ENCODE assay signal across 27 cellular contexts in the genomic region with DNA sequence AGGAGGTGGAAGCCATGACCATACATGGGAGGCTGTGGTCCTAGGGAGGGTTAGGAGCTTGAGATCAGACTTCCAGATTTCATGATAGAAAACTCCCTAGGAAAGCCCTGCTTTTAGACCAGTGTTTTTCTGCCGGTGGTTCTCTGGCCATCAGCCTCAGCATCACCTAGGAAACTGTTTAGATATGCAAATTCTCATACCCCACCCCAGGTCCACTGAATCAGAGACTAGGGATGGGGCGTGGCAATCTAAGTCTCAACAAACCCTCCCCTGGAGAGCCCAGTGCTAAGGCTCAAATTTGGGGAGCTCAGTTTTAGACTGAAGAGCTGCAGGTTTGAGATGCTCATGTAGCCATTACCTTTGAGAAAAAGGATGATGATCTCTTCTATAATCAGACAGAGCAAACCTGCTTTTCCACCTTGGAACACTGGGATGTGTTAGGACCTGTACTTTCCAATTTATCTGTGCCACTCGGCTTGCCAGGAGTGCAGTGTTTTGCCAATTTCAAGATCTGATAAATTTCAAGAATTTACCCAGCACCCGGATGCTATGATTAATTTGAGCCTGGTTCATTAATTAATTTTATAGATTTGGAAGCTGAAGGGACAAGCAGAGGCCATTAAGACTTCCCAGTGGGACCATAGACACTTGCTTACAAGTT. TPM values are rescaled to one million over a fixed set of nuclear protein-coding genes. Genes with fewer than 3 reads are reported as not detected.
A peak's percentile ranks its signal among the peaks of the same experiment; 100 is the strongest.
DNase-seq lines count a peak whose midpoint lies in the region; ATAC-seq, FAIRE-seq and TF ChIP-seq lines count a peak whose summit lies in the region.
"Had no signal": no experiment of that assay in that cellular context is flagged by ENCODE, and none has a peak within 500 bp of the region (broad histone marks: within the 10 kb centered on the region; RNA-seq: fewer than 3 reads in every experiment).

No MANE protein-coding gene starts in this region.

- H3K4me1 Mint-ChIP-seq in immature natural killer cell: no peaks in the 10 kb centered on the region
- H3K4me1 Mint-ChIP-seq: CD4-positive, alpha-beta memory T cell had no signal

- no peak overlapping the region for H3K27ac Mint-ChIP-seq in immature natural killer cell
- H3K27ac Mint-ChIP-seq: memory B cell had no signal

- H4K91ac ChIP-seq in mesenchymal stem cell (ENCODE audit: low read length): no peak overlapping the region

- no peak overlapping the region for H3K27ac ChIP-seq in GM12878 (ENCODE audit: control insufficient read depth, insufficient read depth)
- H3K27ac ChIP-seq in mesenchymal stem cell (ENCODE audit: low read length, poor library complexity, severe bottlenecking): no peak overlapping the region
- H3K27ac ChIP-seq: body of pancreas, parathyroid adenoma, SJCRH30, suprapubic skin had no signal

- peaks cover 0 to 3% (median 3%) of the 10 kb centered on the region in 3 donors for H3K27me3 Mint-ChIP-seq in immature natural killer cell (ENCODE audit: low read depth in 3 of 3)
- H3K27me3 Mint-ChIP-seq: CD4-positive, alpha-beta memory T cell had no signal

- H3K4me2 ChIP-seq in GM12878 (ENCODE audit: control insufficient read depth, insufficient read depth) (no peak overlapping the region), mesenchymal stem cell (ENCODE audit: low read length, poor library complexity, severe bottlenecking) (no peak overlapping the region)

- H3K18ac ChIP-seq in mesenchymal stem cell (ENCODE audit: low read depth in 1 of 2, low read length in 2 of 2): peak overlapping the region in 1 of 2 experiments; percentile 37

- TF ChIP-seq CTCF in GM10266 (IDR thresholded peaks at IDR 0.05; ENCODE audit: control insufficient read depth, insufficient read depth, low read depth, missing control alignments): no peak
- TF ChIP-seq CTCF in GM12878 (IDR thresholded peaks at IDR 0.05 in 2 of 3, conservative IDR thresholded peaks at IDR 0.05 in 1 of 3; ENCODE audit: control insufficient read depth in 2 of 3, extremely low read depth in 1 of 3, insufficient read depth in 1 of 3, low read depth in 3 of 3, low read length in 3 of 3): no peak

- no peak overlapping the region for H2AK5ac ChIP-seq in mesenchymal stem cell (ENCODE audit: low read length, severe bottlenecking)

- no peak overlapping the region for H3K4ac ChIP-seq in mesenchymal stem cell (ENCODE audit: low read depth in 1 of 2, low read length in 2 of 2)

- H2BK120ac ChIP-seq in mesenchymal stem cell (ENCODE audit: low read depth, low read length): no peak overlapping the region

- no peaks in the 10 kb centered on the region for H3K9me3 Mint-ChIP-seq in immature natural killer cell
- H3K9me3 Mint-ChIP-seq: CD4-positive, alpha-beta memory T cell; memory B cell; neural crest cell had no signal

- TF ChIP-seq RAD21 in GM12878 (IDR thresholded peaks at IDR 0.05; ENCODE audit: insufficient read depth, low read depth, low read length): no peak

- H3K36me3 ChIP-seq in GM12878 (ENCODE audit: control insufficient read depth in 2 of 2, insufficient read depth in 2 of 2, low read length in 1 of 2) (no peaks in the 10 kb centered on the region), mesenchymal stem cell (ENCODE audit: control insufficient read depth in 1 of 2, insufficient read depth in 2 of 2, low read depth in 1 of 2, low read length in 2 of 2) (no peaks in the 10 kb centered on the region)
- H3K36me3 ChIP-seq: SJCRH30, suprapubic skin had no signal

- peak overlapping the region in 1 of 2 experiments; percentile 83 for H3K14ac ChIP-seq in mesenchymal stem cell (ENCODE audit: low read length in 2 of 2)

- peak; percentile 17 for ATAC-seq in GM12878
- ATAC-seq: body of pancreas, left colon had no signal

- H2AFZ ChIP-seq in GM12878 (ENCODE audit: control insufficient read depth, low read depth, low read length) (no peak overlapping the region), mesenchymal stem cell (ENCODE audit: low read depth, low read length) (no peak overlapping the region)
- H2AFZ ChIP-seq: parathyroid adenoma had no signal

- DNase-seq in GM10266 (ENCODE audit: extremely low spot score): peak; percentile 35
- DNase-seq in NCI-H1105 (lab: John Stamatoyannopoulos, UW): peak; percentile 15
- DNase-seq in GM12878 (ENCODE audit: low read depth, low spot score): no peak
- DNase-seq in mesenchymal stem cell: no peak
- DNase-seq in T1000 (lab: John Stamatoyannopoulos, UW): no peak
- DNase-seq in immature natural killer cell: no peak
- no peak for DNase-seq in KBM-7
- DNase-seq: activated CD4-positive, alpha-beta T cell treated with anti-CD3 and anti-CD28 coated beads, Interleukin-2, amount 50 U/mL, for 48 hours; activated CD4-positive, CD25-positive, alpha-beta regulatory T cell treated with anti-CD3 and anti-CD28 coated beads, Interleukin-2, amount 50 U/mL, for 72 hours; activated naive CD4-positive, alpha-beta T cell; AML-193; body of pancreas; CD4-positive, alpha-beta memory T cell; hippocampal formation; KG1; left colon; NCI-H1436; NCI-H2081 treated with DMSO at 0.1 percent for 48 hours; NCI-H345; SJCRH30 had no signal

- no peak overlapping the region for H4K8ac ChIP-seq in mesenchymal stem cell (ENCODE audit: low read length)

- WGBS in GM12878 (ENCODE audit: insufficient coverage, insufficient replicate concordance, low lambda C conversion rate, missing lambda C conversion rate): 50% methylated on average over 4 of the region's 4 CpGs
- WGBS in mesenchymal stem cell: 82% methylated on average over 3 of the region's 4 CpGs

- no peak for TF ChIP-seq EP300 in GM12878 (IDR thresholded peaks at IDR 0.05; ENCODE audit: borderline replicate concordance in 1 of 2, control insufficient read depth in 1 of 2, low read depth in 2 of 2, low read length in 2 of 2)

- no peak for FAIRE-seq in GM12878 (lab: Jason Lieb, UNC)

- no peaks in the 10 kb centered on the region for H3K79me2 ChIP-seq in GM12878 (ENCODE audit: control insufficient read depth, insufficient read depth, low read length)
- H3K79me2 ChIP-seq: parathyroid adenoma had no signal

- RAD21 ChIA-PET in GM12878 (lab: Charles Lee; ENCODE audit: unreplicated experiment): interaction anchor here (0.5 to 0.7 kb wide), 2 partner anchors 15 to 1194 kb away, joined by 3 to 4 read pairs; no protein-coding TSS in a partner anchor

- peak overlapping the region; percentile 31 to 90 for H2BK12ac ChIP-seq in mesenchymal stem cell (ENCODE audit: low read length in 2 of 2)

- CTCF ChIA-PET in GM12878 (lab: Yijun Ruan, JAX): interaction anchor here (0.8 to 3.9 kb wide), 3 partner anchors 12 to 566 kb away, joined by 3 to 31 read pairs (median 5); no protein-coding TSS in a partner anchor

- no peak for TF ChIP-seq POLR2A in GM12878 (IDR thresholded peaks at IDR 0.05; ENCODE audit: low read depth, low read length)

- H3K9me3 ChIP-seq in GM12878 (replicated peaks; ENCODE audit: control insufficient read depth, insufficient read depth, low read length): no peaks in the 10 kb centered on the region
- H3K9me3 ChIP-seq in mesenchymal stem cell (ENCODE audit: control insufficient read depth, low read length): no peaks in the 10 kb centered on the region
- H3K9me3 ChIP-seq: body of pancreas, SJCRH30, suprapubic skin had no signal

- H3K27me3 ChIP-seq in GM12878 (replicated peaks in 1 of 2; ENCODE audit: control insufficient read depth in 2 of 2, insufficient read depth in 2 of 2, low read length in 1 of 2) (no peaks in the 10 kb centered on the region), mesenchymal stem cell (ENCODE audit: control insufficient read depth in 1 of 2, insufficient read depth in 1 of 2, low read length in 2 of 2) (peaks cover 21 to 37% of the 10 kb centered on the region in 2 experiments)
- H3K27me3 ChIP-seq: body of pancreas, SJCRH30, suprapubic skin had no signal

- H3K4me3 ChIP-seq in GM12878 (no peak overlapping the region), mesenchymal stem cell (ENCODE audit: insufficient read depth in 1 of 2, low read depth in 1 of 2, low read length in 2 of 2) (no peak overlapping the region)
- H3K4me3 ChIP-seq: body of pancreas, SJCRH30, skin epidermis, suprapubic skin had no signal

- no peak overlapping the region for H3K9ac ChIP-seq in GM12878 (ENCODE audit: control insufficient read depth, insufficient read depth, low read length)
- no peak overlapping the region for H3K9ac ChIP-seq in mesenchymal stem cell (ENCODE audit: low read length)
- H3K9ac ChIP-seq: parathyroid adenoma had no signal

- H3K4me1 ChIP-seq in GM12878 (ENCODE audit: control insufficient read depth, insufficient read depth, low read length): no peaks in the 10 kb centered on the region; the same call in 1 of the 2 replicates
- H3K4me1 ChIP-seq in mesenchymal stem cell (ENCODE audit: control insufficient read depth, insufficient read depth, low read depth, low read length): no peaks in the 10 kb centered on the region
- H3K4me1 ChIP-seq: body of pancreas, parathyroid adenoma, SJCRH30 had no signal

- H3K23ac ChIP-seq in mesenchymal stem cell (ENCODE audit: low read length in 2 of 2): no peak overlapping the region

- H3K4me3 Mint-ChIP-seq in immature natural killer cell: no peak overlapping the region
- H3K4me3 Mint-ChIP-seq: CD4-positive, alpha-beta memory T cell; memory B cell; neural crest cell had no signal

- H2BK15ac ChIP-seq in mesenchymal stem cell (ENCODE audit: low read depth, poor library complexity, severe bottlenecking): no peak overlapping the region

- H4K20me1 ChIP-seq in GM12878 (ENCODE audit: control insufficient read depth, insufficient read depth): no peaks in the 10 kb centered on the region

- SMC1A ChIA-PET in GM12878 (lab: Charles Lee; ENCODE audit: uncharacterized antibody, unreplicated experiment): interaction anchor here (0.7 to 1.1 kb wide), 3 partner anchors 11 to 812 kb away, joined by 3 to 10 read pairs (median 3); no protein-coding TSS in a partner anchor

- no peak overlapping the region for H2BK5ac ChIP-seq in mesenchymal stem cell (ENCODE audit: low read depth, low read length, poor library complexity, severe bottlenecking)

- H3K79me1 ChIP-seq in mesenchymal stem cell (replicated peaks; ENCODE audit: low read length, poor library complexity, severe bottlenecking): no peaks in the 10 kb centered on the region

- intact Hi-C loops in GM12878 (cut with micrococcal nuclease; ENCODE audit: unreplicated experiment): no loop called here

- peaks cover 0 to 3% (median 0%) of the 10 kb centered on the region in 3 donors for H3K36me3 Mint-ChIP-seq in immature natural killer cell

- POLR2A ChIA-PET in GM12878 (lab: Charles Lee): interaction anchor here (0.6 kb wide), 1 partner anchor 1317 kb away, joined by 3 read pairs; no protein-coding TSS in a partner anchor

- in situ Hi-C loops in GM12878 (cut with MboI): no loop called here
- in situ Hi-C loops in KBM-7 (cut with MboI; ENCODE audit: low pct_unique_long_range_greater_than_20kb, low sequenced_read_pairs): loop anchor here (25.0 kb wide), 1 partner anchor 555 kb away; no protein-coding TSS in a partner anchor

- BruUV-seq in GM12878 (replicated peaks; lab: Mats Ljungman, UMichigan): no TSS peak

RNA-seq across cellular contexts. Expression of a gene that starts 31.5 kb away (rescaled TPM):
- total RNA-seq in GM12878 (2013; cell fraction: nucleolus; rRNA removed): 4.2 and 4.3 TPM in 2 replicates
- 2.8 and 4.8 TPM in 2 replicates for total RNA-seq in GM12878 (2014; rRNA removed)
- 4.5 and 4.6 TPM in 2 replicates for total RNA-seq in GM12878 (2014; rRNA removed; fragmentation: Illumina TruSeq; extraction: Trizol)
- total RNA-seq in GM12878 (2021): 1.9 and 3.3 TPM in 2 replicates
- polyA plus RNA-seq in GM12878 (2011; ENCODE audit: low read depth): 6.9 TPM
- 1.0 TPM in 2 replicates for polyA plus RNA-seq in GM12878 (2011; rRNA removed)
- 0.85 and 1.2 TPM in 2 replicates for polyA plus RNA-seq in GM12878 (2011; cell fraction: cytosol; rRNA removed)
- polyA plus RNA-seq in GM12878 (2011; cell fraction: nucleus; rRNA removed): 1.9 and 2.8 TPM in 2 replicates
- polyA plus RNA-seq in GM12878 (2012): 5.0 and 11.3 TPM in 2 replicates
- 5.9 and 6.6 TPM in 2 replicates for polyA plus RNA-seq in GM12878 (2014; fragmentation: Illumina TruSeq; extraction: Trizol)
- polyA plus RNA-seq in GM12878 (2014; fragmentation: Nextera tagmentation; extraction: Ambion mirVana): 1 to 10 TPM; 3.4 to 5.2 TPM
- 2.7 and 3.6 TPM in 2 replicates for polyA plus RNA-seq in GM12878 (2014; rRNA removed)
- polyA plus RNA-seq in GM12878 (2016; fragmentation: Nextera tagmentation; extraction: Ambion mirVana): 1 to 10 TPM; 5.8 to 5.9 TPM
- 0.36 and 1.2 TPM in 2 replicates for polyA minus RNA-seq in GM12878 (2011; rRNA and poly(A)+ RNA removed)
- not detected in 2 replicates for polyA minus RNA-seq in GM12878 (2011; cell fraction: cytosol; rRNA and poly(A)+ RNA removed)
- polyA minus RNA-seq in GM12878 (2011; cell fraction: nucleus; rRNA and poly(A)+ RNA removed): 0.60 TPM in 1 of 2 replicates, not detected in the other
- 22.6 TPM for polyA plus RNA-seq in mesenchymal stem cell (2013, experiment 1 of 2)
- polyA plus RNA-seq in mesenchymal stem cell (2013, experiment 2 of 2): 21.2 TPM
- polyA plus RNA-seq in immature natural killer cell: not detected
- total RNA-seq: A673; CD4-positive, alpha-beta memory T cell; neural crest cell; SJCRH30; T-helper 1 cell treated with Interleukin-12 subunit alpha and Interleukin-12 subunit beta and Interleukin-4 antibody, amounts not matched to agents 30 ng/mL and 1 ng/mL, for 36 hours had no signal
- polyA plus RNA-seq: CD4-positive, alpha-beta memory T cell had no signal

Comparison
In these comparisons a context has a peak if more than half of its experiments do, and no peak if none do; other contexts are left out.
1. DNase-seq: peak in GM10266 (single experiment) and NCI-H1105 (single experiment); none in GM12878 (single experiment), mesenchymal stem cell (single experiment), T1000 (single experiment), immature natural killer cell (0 of 3) and KBM-7 (single experiment).